In the genomic region with DNA sequence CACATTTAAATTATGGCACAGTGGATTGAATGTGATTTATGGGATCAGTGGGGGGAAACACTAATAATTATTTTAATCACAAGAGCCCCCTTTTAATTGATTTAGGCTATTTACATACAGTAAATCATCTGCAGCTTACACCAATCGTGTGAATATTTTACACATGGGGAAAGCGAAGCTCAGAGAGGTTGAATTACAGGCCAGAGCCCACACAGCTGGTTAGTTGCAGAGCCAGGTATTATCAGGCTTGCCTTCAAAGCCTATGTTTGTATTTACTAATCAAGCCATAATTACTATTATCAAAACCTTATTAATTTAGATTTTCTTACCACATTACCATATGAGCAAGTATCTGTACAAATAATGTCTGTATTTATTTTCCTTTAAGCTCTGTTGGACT, we compare ENCODE assay signal across 8 cellular contexts. TPM values are rescaled to one million over a fixed set of nuclear protein-coding genes. Genes with fewer than 3 reads are reported as not detected.
DNase-seq lines count a peak whose midpoint lies in the region; ATAC-seq, FAIRE-seq and TF ChIP-seq lines count a peak whose summit lies in the region.

No MANE protein-coding gene starts in this region.

- WGBS in heart right ventricle, 2 donors = 34 to 36% methylated on average over 2 of the region's 2 CpGs
- WGBS in mesenchymal stem cell = 59% methylated on average over 2 of the region's 2 CpGs

- no peak overlapping the region for H2BK120ac ChIP-seq in mesenchymal stem cell (ENCODE audit: low read depth, low read length)

- no peak overlapping the region for H2BK12ac ChIP-seq in mesenchymal stem cell (ENCODE audit: low read length in 2 of 2)

- H3K4ac ChIP-seq in mesenchymal stem cell (ENCODE audit: low read depth in 1 of 2, low read length in 2 of 2) = no peak overlapping the region

- H3K4me1 ChIP-seq in heart right ventricle (peaks cover 6 to 61% (median 40%) of the 10 kb centered on the region in 9 donors), mesenchymal stem cell (ENCODE audit: control insufficient read depth, insufficient read depth, low read depth, low read length) (no peaks in the 10 kb centered on the region), uterus (peaks cover 0 to 6% of the 10 kb centered on the region in 2 donors)

- TF ChIP-seq CTCF in heart right ventricle (IDR thresholded peaks at IDR 0.05) (no peak), astrocyte of the cerebellum (IDR thresholded peaks at IDR 0.05; ENCODE audit: low read depth, low read length, missing control alignments) (no peak), uterus (IDR thresholded peaks at IDR 0.05) (no peak)

- no peak overlapping the region for H4K8ac ChIP-seq in mesenchymal stem cell (ENCODE audit: low read length)

- H3K36me3 ChIP-seq in heart right ventricle (no peaks in the 10 kb centered on the region), mesenchymal stem cell (ENCODE audit: control insufficient read depth in 1 of 2, insufficient read depth in 2 of 2, low read depth in 1 of 2, low read length in 2 of 2) (peaks cover 0 to 15% of the 10 kb centered on the region in 2 experiments), uterus (no peaks in the 10 kb centered on the region)

- DNase-seq in heart right ventricle = no peak
- DNase-seq in Right ventricle myocardium superior = no peak
- no peak for DNase-seq in astrocyte of the cerebellum (ENCODE audit: low read depth)
- DNase-seq in mesenchymal stem cell = no peak
- no peak for DNase-seq in uterus
- no peak for DNase-seq in GM12892 (ENCODE audit: insufficient read length)
- DNase-seq in ACHN = no peak
- no peak for DNase-seq in amygdala (lab: John Stamatoyannopoulos, UW)

- no peaks in the 10 kb centered on the region for H3K27me3 ChIP-seq in heart right ventricle
- H3K27me3 ChIP-seq in mesenchymal stem cell (ENCODE audit: control insufficient read depth in 1 of 2, insufficient read depth in 1 of 2, low read length in 2 of 2) = no peaks in the 10 kb centered on the region
- H3K27me3 ChIP-seq in uterus = no peaks in the 10 kb centered on the region

- H3K9ac ChIP-seq in mesenchymal stem cell (ENCODE audit: low read length) = peak overlapping the region; percentile 92

- no peak for FAIRE-seq in GM12892 (lab: Jason Lieb, UNC)

- H3K18ac ChIP-seq in mesenchymal stem cell (ENCODE audit: low read depth in 1 of 2, low read length in 2 of 2) = no peak overlapping the region

- peak overlapping the region; percentile 55 for H3K4me2 ChIP-seq in mesenchymal stem cell (ENCODE audit: low read length, poor library complexity, severe bottlenecking)

- H2AK5ac ChIP-seq in mesenchymal stem cell (ENCODE audit: low read length, severe bottlenecking) = no peak overlapping the region

- H2BK15ac ChIP-seq in mesenchymal stem cell (ENCODE audit: low read depth, poor library complexity, severe bottlenecking) = no peak overlapping the region

- H3K23ac ChIP-seq in mesenchymal stem cell (ENCODE audit: low read length in 2 of 2) = no peak overlapping the region

- H2BK5ac ChIP-seq in mesenchymal stem cell (ENCODE audit: low read depth, low read length, poor library complexity, severe bottlenecking) = no peak overlapping the region

- H3K79me1 ChIP-seq in mesenchymal stem cell (replicated peaks; ENCODE audit: low read length, poor library complexity, severe bottlenecking) = peaks cover 3% of the 10 kb centered on the region

- intact Hi-C loops in heart right ventricle (cut with DNase I) = no loop called here
- intact Hi-C loops in Right ventricle myocardium superior (cut with DNase I) = no loop called here
- intact Hi-C loops in uterus (cut with DNase I; ENCODE audit: low total_unique reads) = no loop called here

- no peak for ATAC-seq in heart right ventricle
- ATAC-seq in Right ventricle myocardium superior (ENCODE audit: poor library complexity) = no peak

- in situ Hi-C loops in astrocyte of the cerebellum (cut with HindIII; ENCODE audit: low sequenced_read_pairs) = no loop called here
- in situ Hi-C loops in ACHN (cut with HindIII; ENCODE audit: low pct_ligation_motif_present, low pct_unique_long_range_greater_than_20kb, low sequenced_read_pairs) = no loop called here

- H3K9me3 ChIP-seq in heart right ventricle = no peaks in the 10 kb centered on the region
- no peaks in the 10 kb centered on the region for H3K9me3 ChIP-seq in mesenchymal stem cell (ENCODE audit: control insufficient read depth, low read length)
- no peaks in the 10 kb centered on the region for H3K9me3 ChIP-seq in uterus

- H3K27ac ChIP-seq in heart right ventricle = peak overlapping the region in 9 of 10 donors; percentile 95 to 99 (median 97)
- H3K27ac ChIP-seq in mesenchymal stem cell (ENCODE audit: low read length, poor library complexity, severe bottlenecking) = no peak overlapping the region
- H3K27ac ChIP-seq in uterus = peak overlapping the region; percentile 91 to 96

- H2AFZ ChIP-seq in mesenchymal stem cell (ENCODE audit: low read depth, low read length) = no peak overlapping the region

- H3K14ac ChIP-seq in mesenchymal stem cell (ENCODE audit: low read length in 2 of 2) = no peak overlapping the region

- TF ChIP-seq POLR2A in uterus (IDR thresholded peaks at IDR 0.05) (no peak), GM12892 (IDR thresholded peaks at IDR 0.05; ENCODE audit: low read depth, low read length) (no peak)

- H4K91ac ChIP-seq in mesenchymal stem cell (ENCODE audit: low read length) = no peak overlapping the region

- peak overlapping the region; percentile 54 to 95 (median 86) for H3K4me3 ChIP-seq in heart right ventricle
- peak overlapping the region; percentile 89 for H3K4me3 ChIP-seq in astrocyte of the cerebellum (ENCODE audit: low read depth, low read length)
- peak overlapping the region in 1 of 2 experiments; percentile 95 for H3K4me3 ChIP-seq in mesenchymal stem cell (ENCODE audit: insufficient read depth in 1 of 2, low read depth in 1 of 2, low read length in 2 of 2)
- peak overlapping the region; percentile 73 to 82 for H3K4me3 ChIP-seq in uterus

RNA-seq across cellular contexts. Expression of a gene that starts 0.7 kb away (rescaled TPM):
- 10 to 100 TPM; 17.0 to 37.1 (median 29.1) TPM for total RNA-seq in heart right ventricle
- 10 to 100 TPM in 1 of 2 donors, 1 to 10 TPM in 1; 7.7 to 20.3 TPM for polyA plus RNA-seq in heart right ventricle
- 16.5 TPM for total RNA-seq in Right ventricle myocardium superior
- 36.2 TPM for polyA plus RNA-seq in mesenchymal stem cell (2013, experiment 1 of 2)
- polyA plus RNA-seq in mesenchymal stem cell (2013, experiment 2 of 2) = 35.7 TPM
- 10 to 100 TPM; 19.2 to 54.8 (median 49.7) TPM for total RNA-seq in uterus
- 21.1 TPM for polyA plus RNA-seq in GM12892 (2012; ENCODE audit: missing spikeins)

RNA-seq across cellular contexts. Expression of a gene that starts 1.5 kb away (rescaled TPM):
- total RNA-seq in heart right ventricle (10 to 100 TPM; 37.2 to 75.5 (median 56.0) TPM), Right ventricle myocardium superior (45.0 TPM), uterus (100 to 1,000 TPM in 1 of 4 donors, 10 to 100 TPM in 3; 40.3 to 114 (median 55.6) TPM)
- 10 to 100 TPM in 1 of 2 donors, 1 to 10 TPM in 1; 7.3 to 35.4 TPM for polyA plus RNA-seq in heart right ventricle
- 67.0 TPM for polyA plus RNA-seq in mesenchymal stem cell (2013, experiment 1 of 2)
- 67.2 TPM for polyA plus RNA-seq in mesenchymal stem cell (2013, experiment 2 of 2)
- 33.4 TPM for polyA plus RNA-seq in GM12892 (2012; ENCODE audit: missing spikeins)
